ENCODE assay signal across 8 cellular contexts in the genomic region with DNA sequence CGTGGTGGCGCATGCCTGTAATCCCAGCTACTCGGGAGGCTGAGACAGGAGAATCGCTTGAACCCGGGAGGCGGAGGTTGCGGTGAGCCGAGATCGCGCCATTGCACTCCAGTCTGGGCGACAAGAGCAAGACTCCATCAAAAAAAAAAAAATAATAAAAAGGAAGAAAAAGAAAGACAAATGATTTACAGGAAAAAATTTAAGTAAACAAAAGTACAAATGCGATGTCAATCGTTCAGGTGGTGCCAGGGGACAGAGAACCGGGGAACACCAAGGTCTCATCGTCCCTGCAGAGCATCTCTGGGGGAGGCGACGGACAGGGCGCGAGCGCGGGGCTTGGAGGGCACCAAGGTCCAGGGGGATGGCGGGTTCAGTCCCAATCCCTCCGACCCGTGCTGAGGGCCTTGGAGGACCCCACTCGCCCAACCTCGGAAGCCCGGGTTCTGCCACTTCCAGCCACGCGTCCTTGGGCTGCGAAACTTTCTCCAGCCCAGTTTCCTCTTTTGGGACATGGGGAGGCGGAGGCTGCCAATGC. TPM values are rescaled to one million over a fixed set of nuclear protein-coding genes. Genes with fewer than 3 reads are reported as not detected.
DNase-seq lines count a peak whose midpoint lies in the region; ATAC-seq and TF ChIP-seq lines count a peak whose summit lies in the region.

No MANE protein-coding gene starts in this region.

- peak overlapping the region; percentile 49 to 65 for H3K4me3 ChIP-seq in DND-41 (ENCODE audit: low read depth in 1 of 2, low read length in 2 of 2)
- H3K4me3 ChIP-seq in iPS-15b (ENCODE audit: low read depth, low read length) = peak overlapping the region; percentile 76

- H3K27me3 ChIP-seq in DND-41 (ENCODE audit: insufficient read depth, low read length, poor library complexity) = no peaks in the 10 kb centered on the region
- H3K27me3 ChIP-seq in iPS-15b (ENCODE audit: control insufficient read depth, insufficient read depth, low read length) = peaks cover 9% of the 10 kb centered on the region

- peaks cover 50% of the 10 kb centered on the region for H3K79me2 ChIP-seq in DND-41 (ENCODE audit: insufficient read depth, low read length)

- peaks cover 34% of the 10 kb centered on the region for H3K36me3 ChIP-seq in DND-41 (ENCODE audit: insufficient read depth, low read length)
- peaks cover 28% of the 10 kb centered on the region for H3K36me3 ChIP-seq in iPS-15b (ENCODE audit: control insufficient read depth, insufficient read depth, low read length)

- peak overlapping the region; percentile 89 for H3K27ac ChIP-seq in DND-41 (ENCODE audit: low read length)

- no peak for DNase-seq in DND-41
- DNase-seq in activated naive CD4-positive, alpha-beta T cell treated with anti-CD3 and anti-CD28 coated beads, Interleukin-2, amount 10 ng/mL, durations not matched to agents 7 days and 5 days = no peak
- DNase-seq in stimulated activated naive B cell treated with anti-CD40 and anti-IgM and Interleukin-4, amounts not matched to agents 10 μg/mL and 1 μg/mL and 100 μg/mL, for 72 hours = no peak
- no peak for DNase-seq in SW480 (ENCODE audit: low spot score)
- DNase-seq in left lobe of liver (ENCODE audit: low spot score) = no peak
- no peak for DNase-seq in RPMI8226

- peaks cover 36% of the 10 kb centered on the region for H3K4me1 ChIP-seq in DND-41 (ENCODE audit: insufficient read depth, low read length)
- H3K4me1 ChIP-seq in iPS-15b (ENCODE audit: control insufficient read depth, insufficient read depth, low read length) = peaks cover 5% of the 10 kb centered on the region

- H3K9ac ChIP-seq in DND-41 (ENCODE audit: low read depth, low read length) (peak overlapping the region; percentile 99), iPS-15b (ENCODE audit: low read depth, low read length) (peak overlapping the region; percentile 91)

- H3K4me3 Mint-ChIP-seq in activated naive CD4-positive, alpha-beta T cell treated with anti-CD3 and anti-CD28 coated beads, Interleukin-2, amount 10 ng/mL, durations not matched to agents 7 days and 5 days = peak overlapping the region; percentile 98
- peak overlapping the region; percentile 95 to 97 for H3K4me3 Mint-ChIP-seq in stimulated activated naive B cell treated with anti-CD40 and anti-IgM and Interleukin-4, amounts not matched to agents 10 μg/mL and 1 μg/mL and 100 μg/mL, for 72 hours

- peak overlapping the region; percentile 83 for H3K4me2 ChIP-seq in DND-41 (ENCODE audit: insufficient read depth, low read length)

- H3K4me1 Mint-ChIP-seq in activated naive CD4-positive, alpha-beta T cell treated with anti-CD3 and anti-CD28 coated beads, Interleukin-2, amount 10 ng/mL, durations not matched to agents 7 days and 5 days = peaks cover 37% of the 10 kb centered on the region
- peaks cover 19 to 32% of the 10 kb centered on the region in 2 donors for H3K4me1 Mint-ChIP-seq in stimulated activated naive B cell treated with anti-CD40 and anti-IgM and Interleukin-4, amounts not matched to agents 10 μg/mL and 1 μg/mL and 100 μg/mL, for 72 hours

- peaks cover 35% of the 10 kb centered on the region for H3K36me3 Mint-ChIP-seq in activated naive CD4-positive, alpha-beta T cell treated with anti-CD3 and anti-CD28 coated beads, Interleukin-2, amount 10 ng/mL, durations not matched to agents 7 days and 5 days
- peaks cover 26 to 36% of the 10 kb centered on the region in 2 donors for H3K36me3 Mint-ChIP-seq in stimulated activated naive B cell treated with anti-CD40 and anti-IgM and Interleukin-4, amounts not matched to agents 10 μg/mL and 1 μg/mL and 100 μg/mL, for 72 hours

- H3K27ac Mint-ChIP-seq in activated naive CD4-positive, alpha-beta T cell treated with anti-CD3 and anti-CD28 coated beads, Interleukin-2, amount 10 ng/mL, durations not matched to agents 7 days and 5 days = peak overlapping the region; percentile 84
- H3K27ac Mint-ChIP-seq in stimulated activated naive B cell treated with anti-CD40 and anti-IgM and Interleukin-4, amounts not matched to agents 10 μg/mL and 1 μg/mL and 100 μg/mL, for 72 hours = peak overlapping the region; percentile 100

- ATAC-seq in DND-41 (ENCODE audit: insufficient read depth, low read depth) (peak; percentile 30), HG02884 (IDR thresholded peaks at IDR 0.05; ENCODE audit: unreplicated experiment) (peak; percentile 11), left lobe of liver (no peak)
- ATAC-seq in stimulated activated naive B cell treated with anti-CD40 and anti-IgM and Interleukin-4, amounts not matched to agents 10 μg/mL and 1 μg/mL and 100 μg/mL, for 72 hours (replicated peaks) = peak; percentile 29 to 31

- H4K20me1 ChIP-seq in DND-41 (ENCODE audit: insufficient read depth, low read length) = peaks cover 37% of the 10 kb centered on the region

- H3K9me3 ChIP-seq in DND-41 (ENCODE audit: insufficient read depth, low read length, severe bottlenecking) (no peaks in the 10 kb centered on the region), iPS-15b (ENCODE audit: control insufficient read depth, insufficient read depth, low read length) (no peaks in the 10 kb centered on the region)

- CTCF ChIA-PET in activated naive CD4-positive, alpha-beta T cell treated with anti-CD3 and anti-CD28 coated beads, Interleukin-2, amount 10 ng/mL, durations not matched to agents 7 days and 5 days (lab: Charles Lee) = interaction anchor here (1.0 to 1.1 kb wide), 3 partner anchors 9 to 128 kb away, joined by 3 to 4 read pairs (median 4); no protein-coding TSS in a partner anchor

- no peaks in the 10 kb centered on the region for H3K9me3 Mint-ChIP-seq in activated naive CD4-positive, alpha-beta T cell treated with anti-CD3 and anti-CD28 coated beads, Interleukin-2, amount 10 ng/mL, durations not matched to agents 7 days and 5 days
- peaks cover 0 to 3% of the 10 kb centered on the region in 2 donors for H3K9me3 Mint-ChIP-seq in stimulated activated naive B cell treated with anti-CD40 and anti-IgM and Interleukin-4, amounts not matched to agents 10 μg/mL and 1 μg/mL and 100 μg/mL, for 72 hours

- TF ChIP-seq CTCF in DND-41 (IDR thresholded peaks at IDR 0.05; ENCODE audit: borderline replicate concordance, extremely low read depth, low read length, poor library complexity, severe bottlenecking) = no peak

- H2AFZ ChIP-seq in DND-41 (ENCODE audit: low read depth, low read length) = peak overlapping the region; percentile 82

- H3K27me3 Mint-ChIP-seq in activated naive CD4-positive, alpha-beta T cell treated with anti-CD3 and anti-CD28 coated beads, Interleukin-2, amount 10 ng/mL, durations not matched to agents 7 days and 5 days = peaks cover 4% of the 10 kb centered on the region
- H3K27me3 Mint-ChIP-seq in stimulated activated naive B cell treated with anti-CD40 and anti-IgM and Interleukin-4, amounts not matched to agents 10 μg/mL and 1 μg/mL and 100 μg/mL, for 72 hours = peaks cover 4 to 5% of the 10 kb centered on the region in 2 donors

RNA-seq across cellular contexts. Expression of a gene that starts 0.6 kb away (rescaled TPM):
- total RNA-seq in left lobe of liver = 56.1 TPM

RNA-seq across cellular contexts. Expression of a gene that starts 16.6 kb away (rescaled TPM):
- total RNA-seq in left lobe of liver = not detected

RNA-seq across cellular contexts. Expression of a gene that starts 28.9 kb away (rescaled TPM):
- 74.1 TPM for total RNA-seq in left lobe of liver

RNA-seq across cellular contexts. Expression of a gene that starts 50.1 kb away (rescaled TPM):
- 45.6 TPM for total RNA-seq in left lobe of liver
